ENCODE assay signal across 8 cellular contexts in genomic region chrX:23901805-23902204, GRCh38. TPM values are rescaled to one million over a fixed set of nuclear protein-coding genes. Genes with fewer than 3 reads are reported as not detected.
DNase-seq lines count a peak whose midpoint lies in the region; ATAC-seq, FAIRE-seq and TF ChIP-seq lines count a peak whose summit lies in the region.

No MANE protein-coding gene starts in this region.

- TF ChIP-seq CTCF in GM10248 (IDR thresholded peaks at IDR 0.05; ENCODE audit: control extremely low read depth, extremely low read depth, low read depth, missing control alignments): peak; percentile 55
- peak; percentile 60 for TF ChIP-seq CTCF in epithelial cell of esophagus (IDR thresholded peaks at IDR 0.05; ENCODE audit: insufficient read depth, low read depth, low read length, missing control alignments)
- TF ChIP-seq CTCF in vagina (IDR thresholded peaks at IDR 0.05): peak in 1 of 3 experiments; percentile 35

- DNase-seq in ACHN: peak; percentile 73
- peak; percentile 52 for DNase-seq in GM10248 (ENCODE audit: extremely low spot score)
- DNase-seq in NCI-H2029 (lab: John Stamatoyannopoulos, UW): peak; percentile 43
- peak; percentile 80 for DNase-seq in epithelial cell of esophagus (ENCODE audit: low read depth)
- no peak for DNase-seq in vagina (ENCODE audit: extremely low spot score in 2 of 2)

- intact Hi-C loops in vagina (cut with DNase I): loop anchor here (5.0 kb wide), 2 partner anchors 120 to 210 kb away; partner anchors contain the start of gene SAT1

- H3K4me3 ChIP-seq in epithelial cell of esophagus (ENCODE audit: low read length) (no peak overlapping the region), muscle layer of duodenum (ENCODE audit: low read depth in 1 of 2, low read length in 2 of 2) (peak overlapping the region; percentile 44), vagina (peak overlapping the region in 1 of 2 donors; percentile 20)

- H3K27me3 ChIP-seq in muscle layer of duodenum (ENCODE audit: low read depth, low read length) (no peaks in the 10 kb centered on the region), vagina (no peaks in the 10 kb centered on the region)

- no peaks in the 10 kb centered on the region for H3K36me3 ChIP-seq in muscle layer of duodenum (ENCODE audit: control insufficient read depth in 1 of 2, insufficient read depth in 2 of 2, low read length in 2 of 2)
- no peaks in the 10 kb centered on the region for H3K36me3 ChIP-seq in vagina

- H3K4me1 ChIP-seq in muscle layer of duodenum (ENCODE audit: control insufficient read depth in 1 of 2, insufficient read depth in 2 of 2, low read length in 2 of 2): peaks cover 8 to 10% of the 10 kb centered on the region in 2 donors
- H3K4me1 ChIP-seq in vagina: peaks cover 6% of the 10 kb centered on the region

- TF ChIP-seq POLR2A in vagina (IDR thresholded peaks at IDR 0.05): no peak

- in situ Hi-C loops in ACHN (cut with HindIII; ENCODE audit: low pct_ligation_motif_present, low pct_unique_long_range_greater_than_20kb, low sequenced_read_pairs): loop anchor here (10.0 kb wide), 1 partner anchor 197 kb away; no protein-coding TSS in a partner anchor

- H3K27ac ChIP-seq in muscle layer of duodenum (ENCODE audit: low read length): peak overlapping the region; percentile 61
- H3K27ac ChIP-seq in vagina: peak overlapping the region; percentile 64

- POLR2A ChIA-PET in GM10248 (lab: Yijun Ruan, JAX): interaction anchor here (0.5 to 2.4 kb wide), 2 partner anchors 103 to 118 kb away, joined by 3 to 28 read pairs; partner anchors contain the start of gene SAT1

- FAIRE-seq in TTC549 (lab: Jason Lieb, UNC): peak; percentile 49

- H3K9me3 ChIP-seq in muscle layer of duodenum (ENCODE audit: control insufficient read depth in 1 of 2, low read length in 2 of 2) (no peaks in the 10 kb centered on the region), vagina (no peaks in the 10 kb centered on the region)

- CTCF ChIA-PET in GM10248 (lab: Yijun Ruan, JAX): interaction anchor here (0.6 to 3.4 kb wide), 61 partner anchors 10 to 1917 kb away, joined by 3 to 64 read pairs (median 5); partner anchors contain the start of genes ACOT9, EIF2S3, PRDX4 and SAT1

- peak; percentile 71 for ATAC-seq in HG02759 (IDR thresholded peaks at IDR 0.05; ENCODE audit: unreplicated experiment)

RNA-seq across cellular contexts. Expression of gene APOO, which starts 5.9 kb away (rescaled TPM):
- total RNA-seq in vagina: 8.6 TPM

RNA-seq across cellular contexts. Expression of gene CXorf58, which starts 6.0 kb away (rescaled TPM):
- total RNA-seq in vagina: not detected

Comparison
In these comparisons a context has a peak if more than half of its experiments do, and no peak if none do; other contexts are left out.
1. DNase-seq: peak in ACHN (single experiment), GM10248 (single experiment), NCI-H2029 (single experiment) and epithelial cell of esophagus (single experiment); none in vagina (0 of 2).